ENCODE assay signal across 24 cellular contexts in the genomic region with DNA sequence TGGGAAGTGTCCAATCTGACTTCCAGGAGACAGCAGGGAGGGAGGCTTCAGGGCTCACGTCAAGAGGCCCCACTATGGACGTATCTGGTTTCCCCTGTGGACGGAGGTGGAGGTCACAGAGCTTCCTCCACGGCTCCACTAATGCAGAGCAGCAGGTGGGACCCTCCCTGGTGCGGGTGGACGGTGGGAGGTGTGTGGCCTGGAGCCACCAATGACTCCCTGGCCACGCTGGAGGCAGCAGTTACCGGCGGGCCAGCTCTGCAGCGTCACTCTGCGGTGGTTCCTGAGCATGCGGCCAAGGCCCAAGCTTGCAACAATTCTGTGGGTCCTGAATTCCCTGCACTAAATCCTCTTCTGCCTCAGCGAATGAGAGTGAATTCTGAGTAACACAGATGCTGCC. TPM values are rescaled to one million over a fixed set of nuclear protein-coding genes. Genes with fewer than 3 reads are reported as not detected.
"Had no signal": no experiment of that assay in that cellular context is flagged by ENCODE, and none has a peak within 500 bp of the region (broad histone marks: within the 10 kb centered on the region; RNA-seq: fewer than 3 reads in every experiment).

No MANE protein-coding gene starts in this region.

- ATAC-seq: activated CD8-positive, alpha-beta T cell treated with anti-CD3 and anti-CD28 coated beads for 36 hours; activated naive CD8-positive, alpha-beta T cell treated with anti-CD3 and anti-CD28 coated beads, Interleukin-2, amount 50 U/mL, for 24 hours; effector memory CD8-positive, alpha-beta T cell; heart left ventricle; left lobe of liver; lower lobe of right lung; mucosa of descending colon; stimulated activated effector memory CD8-positive, alpha-beta T cell treated with anti-CD3 and anti-CD28 coated beads, Interleukin-12 subunit alpha, Interleukin-12 subunit beta, amount 100 ng/mL, for 72 hours had no signal

- DNase-seq: activated CD4-positive, alpha-beta T cell treated with anti-CD3 and anti-CD28 coated beads, Interleukin-2, amount 10 ng/mL, durations not matched to agents 7 days and 5 days; activated CD4-positive, CD25-positive, alpha-beta regulatory T cell treated with anti-CD3 and anti-CD28 coated beads, Interleukin-2, amount 50 U/mL, for 72 hours; activated CD8-positive, alpha-beta T cell treated with anti-CD3 and anti-CD28 coated beads for 36 hours; activated gamma-delta T cell; activated naive CD4-positive, alpha-beta T cell treated with anti-CD3 and anti-CD28 coated beads, Interleukin-2, amount 50 U/mL, for 16 hours; activated naive CD8-positive, alpha-beta T cell treated with anti-CD3 and anti-CD28 coated beads, Interleukin-2, amount 50 U/mL, for 24 hours; effector memory CD8-positive, alpha-beta T cell; heart left ventricle; lower lobe of right lung; mesendoderm; mucosa of descending colon; nephron progenitor cell; right lobe of liver; stimulated activated CD4-positive, alpha-beta T cell treated with anti-CD3 and anti-CD28 coated beads, Interleukin-2, amount 100 ng/mL, for 24 hours; stomach; testis had no signal

- FAIRE-seq: colon had no signal

- H3K27ac ChIP-seq: heart left ventricle, lower lobe of right lung, parathyroid adenoma, right lobe of liver, stomach, testis, upper lobe of left lung, VCaP had no signal

- H3K4me3 ChIP-seq: heart left ventricle, lower lobe of right lung, mucosa of descending colon, right lobe of liver, skin epidermis, stomach, testis, upper lobe of left lung had no signal

- H3K27me3 ChIP-seq: right lobe of liver, stomach, testis, upper lobe of left lung had no signal

RNA-seq across cellular contexts. Expression of a gene that starts 9.0 kb away (rescaled TPM):
- total RNA-seq: fibroblast of villous mesenchyme had no signal
